ENCODE assay signal across 13 cellular contexts in genomic region chr9:36929350-36929675, GRCh38.
"Had no signal": no experiment of that assay in that cellular context is flagged by ENCODE, and none has a peak within 500 bp of the region (broad histone marks: within the 10 kb centered on the region; RNA-seq: fewer than 3 reads in every experiment).

No MANE protein-coding gene starts in this region.

- H3K9ac ChIP-seq: SK-N-SH had no signal

- H3K27ac ChIP-seq: colonic mucosa, heart left ventricle, pancreas, tibial artery had no signal

- H3K9me3 ChIP-seq: colonic mucosa, pancreas, SK-N-SH had no signal

- H3K4me2 ChIP-seq: SK-N-SH had no signal

- DNase-seq: activated CD4-positive, alpha-beta T cell treated with anti-CD3 and anti-CD28 coated beads, Interleukin-2, amount 50 U/mL, for 4 hours; activated CD4-positive, CD25-positive, alpha-beta regulatory T cell; activated gamma-delta T cell; caudate nucleus; colonic mucosa; effector CD4-positive, alpha-beta T cell; heart left ventricle; left colon; pancreas; SK-N-SH; stimulated activated CD4-positive, alpha-beta T cell treated with anti-CD3 and anti-CD28 coated beads, Interleukin-12 subunit alpha, Interleukin-12 subunit beta, amount 100 ng/mL, for 4 hours; tibial artery had no signal

- H3K4me1 Mint-ChIP-seq: neural crest cell had no signal

- H3K27me3 ChIP-seq: colonic mucosa, pancreas had no signal

- H3K36me3 ChIP-seq: colonic mucosa, heart left ventricle, pancreas, tibial artery had no signal

- H3K4me3 ChIP-seq: colonic mucosa, heart left ventricle, pancreas, tibial artery had no signal

- H3K9me3 Mint-ChIP-seq: neural crest cell had no signal

- H3K4me1 ChIP-seq: colonic mucosa, heart left ventricle, pancreas, tibial artery had no signal

- ATAC-seq: heart left ventricle, left colon had no signal

- H3K4me3 Mint-ChIP-seq: neural crest cell had no signal
